20 cellular contexts compared by ENCODE assay signal in genomic region chr4:27149541-27150212, GRCh38.
DNase-seq lines count a peak whose midpoint lies in the region; ATAC-seq and TF ChIP-seq lines count a peak whose summit lies in the region.
"Had no signal": no experiment of that assay in that cellular context is flagged by ENCODE, and none has a peak within 500 bp of the region (broad histone marks: within the 10 kb centered on the region; RNA-seq: fewer than 3 reads in every experiment).

No MANE protein-coding gene starts in this region.

- no peak overlapping the region for H3K4me3 Mint-ChIP-seq in WTC11
- H3K4me3 Mint-ChIP-seq: activated CD8-positive, alpha-beta memory T cell treated with anti-CD3 and anti-CD28 coated beads, Interleukin-2, amount 10 ng/mL, durations not matched to agents 7 days and 5 days; CD14-positive monocyte; natural killer cell treated with Interleukin-12 subunit alpha and Interleukin-12 subunit beta and Interleukin-15 and Interleukin-18, amount 100 ng/mL, for 72 hours had no signal

- H3K27ac Mint-ChIP-seq in WTC11, result no peak overlapping the region
- H3K27ac Mint-ChIP-seq: activated CD8-positive, alpha-beta memory T cell treated with anti-CD3 and anti-CD28 coated beads, Interleukin-2, amount 10 ng/mL, durations not matched to agents 7 days and 5 days; activated T-helper 2 cell treated with anti-CD3 and anti-CD28 coated beads, Interferon-gamma antibody, Interleukin-2, Interleukin-4, amounts not matched to agents 10 μg/mL and 5 μg/mL and 100 μg/mL, durations not matched to agents 14 hours and 24 hours and 36 hours; CD14-positive monocyte; natural killer cell treated with Interleukin-12 subunit alpha and Interleukin-12 subunit beta and Interleukin-15 and Interleukin-18, amount 100 ng/mL, for 72 hours had no signal

- no peaks in the 10 kb centered on the region for H3K27me3 ChIP-seq in A673 (replicated peaks; ENCODE audit: insufficient read depth, low read depth, low read length, poor library complexity)

- H3K4me3 ChIP-seq in A673 (ENCODE audit: low read depth, low read length, poor library complexity, severe bottlenecking) (no peak overlapping the region), astrocyte of the spinal cord (ENCODE audit: low read depth, low read length) (no peak overlapping the region)
- H3K4me3 ChIP-seq: heart left ventricle had no signal

- in situ Hi-C loops in astrocyte of the spinal cord (cut with HindIII; ENCODE audit: low sequenced_read_pairs), result no loop called here

- H3K36me3 Mint-ChIP-seq in WTC11, result peaks cover 5% of the 10 kb centered on the region
- H3K36me3 Mint-ChIP-seq: activated CD8-positive, alpha-beta memory T cell treated with anti-CD3 and anti-CD28 coated beads, Interleukin-2, amount 10 ng/mL, durations not matched to agents 7 days and 5 days; CD14-positive monocyte; natural killer cell treated with Interleukin-12 subunit alpha and Interleukin-12 subunit beta and Interleukin-15 and Interleukin-18, amount 100 ng/mL, for 72 hours had no signal

- H3K36me3 ChIP-seq in A673 (ENCODE audit: insufficient read depth, low read length, poor library complexity, severe bottlenecking), result no peaks in the 10 kb centered on the region
- H3K36me3 ChIP-seq: heart left ventricle had no signal

- H3K9me3 ChIP-seq in A673 (ENCODE audit: low read depth, low read length, poor library complexity, severe bottlenecking), result no peaks in the 10 kb centered on the region
- H3K9me3 ChIP-seq: heart left ventricle had no signal

- CTCF ChIA-PET in A673 (lab: Charles Lee), result no interaction called here
- CTCF ChIA-PET in WTC11 (lab: Charles Lee), result no interaction called here

- no TSS peak for BruUV-seq in A673 (replicated peaks; lab: Mats Ljungman, UMichigan)

- POLR2A ChIA-PET in A673 (lab: Charles Lee; ENCODE audit: low non-redundant PET), result no interaction called here
- POLR2A ChIA-PET in WTC11 (lab: Charles Lee), result interaction anchor here (0.7 kb wide), 1 partner anchor 207 kb away, joined by 5 read pairs; no protein-coding TSS in a partner anchor

- no peak for TF ChIP-seq CTCF in A673 (conservative IDR thresholded peaks at IDR 0.05; ENCODE audit: low read depth, low read length)
- no peak for TF ChIP-seq CTCF in astrocyte of the spinal cord (IDR thresholded peaks at IDR 0.05; ENCODE audit: low read depth, low read length)
- TF ChIP-seq CTCF in WTC11 (IDR thresholded peaks at IDR 0.05), result no peak

- DNase-seq in A673 (ENCODE audit: low spot score), result peak; percentile 9
- DNase-seq in HT1080 (ENCODE audit: low read depth), result peak; percentile 51
- peak; percentile 81 for DNase-seq in astrocyte of the spinal cord (ENCODE audit: low read depth, low spot score)
- peak; percentile 23 for DNase-seq in kidney tubule cell (ENCODE audit: low spot score)
- DNase-seq in WTC11 (ENCODE audit: low spot score), result no peak
- no peak for DNase-seq in NOMO-1 (lab: John Stamatoyannopoulos, UW; ENCODE audit: unreplicated experiment in 2 of 2)
- DNase-seq: activated CD4-positive, alpha-beta T cell treated with anti-CD3 and anti-CD28 coated beads for 4 hours; activated CD8-positive, alpha-beta memory T cell treated with anti-CD3 and anti-CD28 coated beads, Interleukin-2, amount 10 ng/mL, durations not matched to agents 7 days and 5 days; caudate nucleus; HCEC 1CT; heart left ventricle; NCI-H2029; NCI-H446; NK-92 treated with Interleukin-12 subunit alpha and Interleukin-12 subunit beta, amount 100 ng/mL, for 24 hours; posterior cingulate gyrus had no signal

- H3K4me1 ChIP-seq in A673 (ENCODE audit: insufficient read depth, low read length, poor library complexity, severe bottlenecking), result no peaks in the 10 kb centered on the region
- H3K4me1 ChIP-seq: heart left ventricle had no signal

- no peaks in the 10 kb centered on the region; the same call in 1 of the 2 replicates for H3K27me3 Mint-ChIP-seq in WTC11 (ENCODE audit: low read depth)

- no peak; the same call in 1 of the 2 replicates for ATAC-seq in WTC11
- ATAC-seq in GM21528 (IDR thresholded peaks at IDR 0.05; ENCODE audit: low FRiP score, unreplicated experiment), result no peak
- no peak for ATAC-seq in HG02884 (IDR thresholded peaks at IDR 0.05; ENCODE audit: unreplicated experiment)
- ATAC-seq: activated CD8-positive, alpha-beta memory T cell treated with anti-CD3 and anti-CD28 coated beads, Interleukin-2, amount 10 ng/mL, durations not matched to agents 7 days and 5 days; heart left ventricle; natural killer cell treated with Interleukin-12 subunit alpha and Interleukin-12 subunit beta and Interleukin-15 and Interleukin-18, amount 100 ng/mL, for 72 hours had no signal

- H3K9me3 Mint-ChIP-seq in WTC11, result peaks cover 11% of the 10 kb centered on the region

- no peak overlapping the region for H3K27ac ChIP-seq in A673 (ENCODE audit: low read depth, low read length, poor library complexity, severe bottlenecking)
- H3K27ac ChIP-seq: heart left ventricle had no signal

- H3K4me1 Mint-ChIP-seq in WTC11, result peaks cover 18% of the 10 kb centered on the region
- H3K4me1 Mint-ChIP-seq: CD14-positive monocyte had no signal

- intact Hi-C loops in A673 (cut with micrococcal nuclease; ENCODE audit: unreplicated experiment), result no loop called here

TF ChIP-seq in WTC11, 78 proteins besides CTCF, POLR2A, EP300 and RAD21:
- TF ChIP-seq SMAD4 (CRISPR knock-in tag; IDR thresholded peaks at IDR 0.05) (no peak), ESRRA (CRISPR knock-in tag; IDR thresholded peaks at IDR 0.05; ENCODE audit: borderline replicate concordance) (no peak), NR1H2 (CRISPR knock-in tag; IDR thresholded peaks at IDR 0.05) (no peak), MXD4 (CRISPR knock-in tag; IDR thresholded peaks at IDR 0.05; ENCODE audit: borderline replicate concordance) (no peak), SOX15 (CRISPR knock-in tag; IDR thresholded peaks at IDR 0.05) (no peak), TEAD4 (CRISPR knock-in tag; IDR thresholded peaks at IDR 0.05) (no peak), ZNF138 (CRISPR knock-in tag; conservative IDR thresholded peaks at IDR 0.05) (no peak)
- TF ChIP-seq, protein P1, sequence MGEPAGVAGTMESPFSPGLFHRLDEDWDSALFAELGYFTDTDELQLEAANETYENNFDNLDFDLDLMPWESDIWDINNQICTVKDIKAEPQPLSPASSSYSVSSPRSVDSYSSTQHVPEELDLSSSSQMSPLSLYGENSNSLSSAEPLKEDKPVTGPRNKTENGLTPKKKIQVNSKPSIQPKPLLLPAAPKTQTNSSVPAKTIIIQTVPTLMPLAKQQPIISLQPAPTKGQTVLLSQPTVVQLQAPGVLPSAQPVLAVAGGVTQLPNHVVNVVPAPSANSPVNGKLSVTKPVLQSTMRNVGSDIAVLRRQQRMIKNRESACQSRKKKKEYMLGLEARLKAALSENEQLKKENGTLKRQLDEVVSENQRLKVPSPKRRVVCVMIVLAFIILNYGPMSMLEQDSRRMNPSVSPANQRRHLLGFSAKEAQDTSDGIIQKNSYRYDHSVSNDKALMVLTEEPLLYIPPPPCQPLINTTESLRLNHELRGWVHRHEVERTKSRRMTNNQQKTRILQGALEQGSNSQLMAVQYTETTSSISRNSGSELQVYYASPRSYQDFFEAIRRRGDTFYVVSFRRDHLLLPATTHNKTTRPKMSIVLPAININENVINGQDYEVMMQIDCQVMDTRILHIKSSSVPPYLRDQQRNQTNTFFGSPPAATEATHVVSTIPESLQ (CRISPR knock-in tag; IDR thresholded peaks at IDR 0.05), result no peak

Comparison
In these comparisons a context has a peak if more than half of its experiments do, and no peak if none do; other contexts are left out.
1. DNase-seq: peak in A673 (single experiment), HT1080 (single experiment), astrocyte of the spinal cord (single experiment) and kidney tubule cell (single experiment); none in WTC11 (single experiment) and NOMO-1 (0 of 2).